ENCODE assay signal across 23 cellular contexts in genomic region chr7:2325028-2325625, GRCh38. TPM values are rescaled to one million over a fixed set of nuclear protein-coding genes. Genes with fewer than 3 reads are reported as not detected.
DNase-seq lines count a peak whose midpoint lies in the region; ATAC-seq and TF ChIP-seq lines count a peak whose summit lies in the region.
"Had no signal": no experiment of that assay in that cellular context is flagged by ENCODE, and none has a peak within 500 bp of the region (broad histone marks: within the 10 kb centered on the region; RNA-seq: fewer than 3 reads in every experiment).

No MANE protein-coding gene starts in this region.

- TF ChIP-seq CTCF in right atrium auricular region (IDR thresholded peaks at IDR 0.05), result no peak
- TF ChIP-seq CTCF in esophagus squamous epithelium (IDR thresholded peaks at IDR 0.05), result no peak
- no peak for TF ChIP-seq CTCF in upper lobe of left lung (IDR thresholded peaks at IDR 0.05)

- no peak overlapping the region for H3K27ac ChIP-seq in right atrium auricular region
- H3K27ac ChIP-seq in esophagus squamous epithelium, result peak overlapping the region in 3 of 4 donors; percentile 28 to 39 (median 36)
- peak overlapping the region in 3 of 4 donors; percentile 34 to 54 (median 48) for H3K27ac ChIP-seq in upper lobe of left lung
- H3K27ac ChIP-seq in effector memory CD4-positive, alpha-beta T cell (ENCODE audit: insufficient read depth, low read length, poor library complexity, severe bottlenecking), result no peak overlapping the region

- H3K4me3 ChIP-seq in right atrium auricular region (no peak overlapping the region), esophagus squamous epithelium (no peak overlapping the region), upper lobe of left lung (no peak overlapping the region)
- H3K4me3 ChIP-seq in effector memory CD4-positive, alpha-beta T cell (ENCODE audit: insufficient read depth, low read depth, low read length, poor library complexity, severe bottlenecking), result no peak overlapping the region

- TF ChIP-seq POLR2A in esophagus squamous epithelium (IDR thresholded peaks at IDR 0.05) (no peak), upper lobe of left lung (IDR thresholded peaks at IDR 0.05) (no peak)

- no peaks in the 10 kb centered on the region for H3K27me3 ChIP-seq in right atrium auricular region
- H3K27me3 ChIP-seq in esophagus squamous epithelium, result no peaks in the 10 kb centered on the region
- H3K27me3 ChIP-seq in upper lobe of left lung, result no peaks in the 10 kb centered on the region
- H3K27me3 ChIP-seq in effector memory CD4-positive, alpha-beta T cell (replicated peaks; ENCODE audit: control insufficient read depth, insufficient read depth, low read length, poor library complexity, severe bottlenecking), result no peaks in the 10 kb centered on the region

- H3K4me1 ChIP-seq in right atrium auricular region (no peaks in the 10 kb centered on the region), esophagus squamous epithelium (peaks cover 0 to 14% (median 0%) of the 10 kb centered on the region in 3 donors), upper lobe of left lung (no peaks in the 10 kb centered on the region)
- no peaks in the 10 kb centered on the region for H3K4me1 ChIP-seq in effector memory CD4-positive, alpha-beta T cell (ENCODE audit: control insufficient read depth, insufficient read depth, low read length, poor library complexity, severe bottlenecking)

- H3K36me3 ChIP-seq in right atrium auricular region (no peaks in the 10 kb centered on the region), esophagus squamous epithelium (no peaks in the 10 kb centered on the region), upper lobe of left lung (no peaks in the 10 kb centered on the region)
- H3K36me3 ChIP-seq in effector memory CD4-positive, alpha-beta T cell (ENCODE audit: control insufficient read depth, insufficient read depth, low read length), result no peaks in the 10 kb centered on the region

- WGBS in esophagus squamous epithelium, 2 donors, result 8 to 22% methylated on average over 5 of the region's 5 CpGs
- WGBS in upper lobe of left lung, 2 donors, result 38 to 54% methylated on average over 5 of the region's 5 CpGs

- TF ChIP-seq EP300 in upper lobe of left lung (IDR thresholded peaks at IDR 0.05), result no peak

- intact Hi-C loops in left cardiac atrium (cut with DNase I), result no loop called here
- intact Hi-C loops in esophagus squamous epithelium (cut with DNase I), result no loop called here

- H3K9me3 ChIP-seq in right atrium auricular region (no peaks in the 10 kb centered on the region), esophagus squamous epithelium (no peaks in the 10 kb centered on the region), upper lobe of left lung (no peaks in the 10 kb centered on the region)
- H3K9me3 ChIP-seq in effector memory CD4-positive, alpha-beta T cell (ENCODE audit: control insufficient read depth, low read length), result no peaks in the 10 kb centered on the region

- DNase-seq in left cardiac atrium (no peak), right atrium auricular region (ENCODE audit: low spot score) (no peak), OCI-M1 (lab: John Stamatoyannopoulos, UW) (peak; percentile 84), esophagus squamous epithelium (lab: John Stamatoyannopoulos, UW) (no peak), upper lobe of left lung (no peak), DMS79 treated with DMSO at 0.1 percent for 48 hours (lab: John Stamatoyannopoulos, UW) (no peak)
- DNase-seq in stimulated activated CD4-positive, alpha-beta T cell treated with anti-CD3 and anti-CD28 coated beads, Interleukin-4, amount 100 ng/mL, for 24 hours, result no peak
- DNase-seq in effector memory CD4-positive, alpha-beta T cell, result no peak
- DNase-seq: activated CD4-positive, alpha-beta T cell treated with anti-CD3 and anti-CD28 coated beads for 1 hour; activated CD8-positive, alpha-beta memory T cell treated with anti-CD3 and anti-CD28 coated beads for 24 hours; activated naive CD4-positive, alpha-beta T cell treated with anti-CD3 and anti-CD28 coated beads, Interleukin-2, amount 10 ng/mL, durations not matched to agents 7 days and 5 days; activated T-cell treated with anti-CD3 and anti-CD28 coated beads, Interleukin-2, amount 50 U/mL, for 48 hours; CD4-positive, alpha-beta T cell; DMS79; erythroblast; foreskin melanocyte; hippocampal formation; mesenchymal stem cell; naive B cell; NCI-H1694 treated with DMSO at 0.1 percent for 48 hours; NCI-H2227 treated with DMSO at 0.1 percent for 48 hours; NCI-H774 had no signal

- ATAC-seq in left cardiac atrium (peak; percentile 12 to 43), upper lobe of left lung (ENCODE audit: low FRiP score in 2 of 2) (peak in 1 of 2 donors; percentile 63)
- ATAC-seq: stimulated activated memory B cell treated with anti-CD40 and anti-IgM and Interleukin-4, amounts not matched to agents 10 μg/mL and 1 μg/mL and 100 μg/mL, for 72 hours had no signal

RNA-seq across cellular contexts. Expression of gene SNX8, which starts 10.9 kb away (rescaled TPM):
- 10 to 100 TPM; 31.3 to 38.5 TPM for total RNA-seq in left cardiac atrium
- 10 to 100 TPM; 20.0 to 23.0 TPM for total RNA-seq in right atrium auricular region
- total RNA-seq in esophagus squamous epithelium, result 10 to 100 TPM in 3 of 4 donors, 1 to 10 TPM in 1; 4.7 to 17.9 (median 12.5) TPM
- total RNA-seq in upper lobe of left lung, result 10 to 100 TPM; 16.0 to 74.3 (median 41.2) TPM

RNA-seq across cellular contexts. Expression of gene EIF3B, which starts 29.5 kb away (rescaled TPM):
- total RNA-seq in left cardiac atrium (10 to 100 TPM; 59.6 to 96.1 TPM), right atrium auricular region (10 to 100 TPM; 51.4 to 66.9 TPM), esophagus squamous epithelium (100 to 1,000 TPM; 127 to 155 (median 136) TPM), upper lobe of left lung (100 to 1,000 TPM; 110 to 129 (median 117) TPM)

Comparison
In these comparisons a context has a peak if more than half of its experiments do, and no peak if none do; other contexts are left out.
1. H3K27ac ChIP-seq: peak in esophagus squamous epithelium (3 of 4) and upper lobe of left lung (3 of 4); none in right atrium auricular region (0 of 2) and effector memory CD4-positive, alpha-beta T cell (single experiment).